10 cellular contexts compared by ENCODE assay signal in the genomic region with DNA sequence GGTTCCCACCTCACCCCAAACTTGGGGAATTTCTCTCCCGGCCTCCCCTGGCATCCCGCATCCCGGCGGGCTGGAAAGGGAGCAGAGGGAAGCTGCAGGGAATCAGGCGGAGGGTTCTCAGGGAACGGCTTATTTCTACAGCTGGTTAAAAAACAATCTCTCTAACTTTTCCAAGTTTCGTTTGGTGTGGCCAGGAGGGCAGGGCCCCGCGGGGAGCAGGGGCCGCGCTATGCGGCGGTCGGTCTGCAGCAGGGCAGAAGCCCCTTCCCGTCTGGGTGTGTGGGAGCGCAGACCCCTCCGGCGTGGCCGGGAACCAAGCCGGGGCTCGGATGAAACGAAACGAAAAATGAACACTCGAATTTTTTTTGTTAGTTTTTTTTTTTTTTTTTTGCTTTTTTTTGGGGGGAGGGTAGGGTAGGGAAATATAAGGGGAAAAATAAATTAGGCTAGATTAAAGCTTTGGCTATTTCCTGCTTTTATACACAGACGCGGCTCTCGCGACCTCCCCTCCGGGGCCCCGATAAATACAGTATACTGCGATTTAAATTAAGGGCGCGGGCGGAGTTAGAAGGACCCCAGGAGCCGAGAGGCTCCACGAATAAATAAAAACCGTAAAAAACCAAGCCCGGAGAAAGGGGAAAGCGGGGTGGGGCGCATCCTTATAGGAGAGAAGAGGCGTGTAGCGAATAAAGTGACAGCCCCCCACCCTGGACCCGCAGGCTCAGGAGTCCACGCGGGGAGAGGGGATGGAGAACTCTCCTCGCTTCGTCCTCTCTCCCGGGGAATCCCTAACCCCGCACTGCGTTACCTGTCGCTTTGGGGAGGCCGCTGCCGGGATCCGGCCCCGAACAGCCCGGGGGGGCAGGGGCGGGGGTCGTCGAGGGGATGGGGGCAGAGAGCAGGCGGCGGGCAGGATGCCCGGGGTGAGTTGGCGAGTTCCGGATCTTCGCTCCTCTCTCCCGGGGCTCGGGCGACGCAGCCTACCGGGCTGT. TPM values are rescaled to one million over a fixed set of nuclear protein-coding genes. Genes with fewer than 3 reads are reported as not detected.
A peak's percentile ranks its signal among the peaks of the same experiment; 100 is the strongest.
DNase-seq lines count a peak whose midpoint lies in the region; ATAC-seq and TF ChIP-seq lines count a peak whose summit lies in the region.
"Had no signal": no experiment of that assay in that cellular context is flagged by ENCODE, and none has a peak within 500 bp of the region (broad histone marks: within the 10 kb centered on the region; RNA-seq: fewer than 3 reads in every experiment).

No MANE protein-coding gene starts in this region.

- no peaks in the 10 kb centered on the region for H3K36me3 Mint-ChIP-seq in activated naive CD4-positive, alpha-beta T cell treated with anti-CD3 and anti-CD28 coated beads, Interleukin-2, amount 50 U/mL, for 24 hours

- H3K36me3 ChIP-seq in ascending aorta (no peaks in the 10 kb centered on the region), kidney epithelial cell (ENCODE audit: control insufficient read depth, insufficient read depth, low read length) (no peaks in the 10 kb centered on the region), tibial nerve (peaks cover 0 to 4% (median 0%) of the 10 kb centered on the region in 3 donors)
- H3K36me3 ChIP-seq: pancreas, transverse colon had no signal

- H3K4me1 ChIP-seq in ascending aorta: peaks cover 13 to 19% of the 10 kb centered on the region in 2 donors
- H3K4me1 ChIP-seq in tibial nerve: peaks cover 0 to 53% (median 10%) of the 10 kb centered on the region in 4 donors

- WGBS in tibial nerve, 2 donors: 3 to 5% methylated on average over 69 to 70 of the region's 70 CpGs

- peaks cover 29% of the 10 kb centered on the region for H3K27me3 ChIP-seq in ascending aorta
- peaks cover 63% of the 10 kb centered on the region for H3K27me3 ChIP-seq in kidney epithelial cell (ENCODE audit: control insufficient read depth, insufficient read depth, low read length)
- H3K27me3 ChIP-seq in tibial nerve: peaks cover 0 to 50% of the 10 kb centered on the region in 2 donors

- peaks cover 36% of the 10 kb centered on the region for H3K27me3 Mint-ChIP-seq in activated naive CD4-positive, alpha-beta T cell treated with anti-CD3 and anti-CD28 coated beads, Interleukin-2, amount 50 U/mL, for 24 hours

- H3K27ac Mint-ChIP-seq in activated naive CD4-positive, alpha-beta T cell treated with anti-CD3 and anti-CD28 coated beads, Interleukin-2, amount 50 U/mL, for 24 hours: no peak overlapping the region

- no peaks in the 10 kb centered on the region for H3K9me3 ChIP-seq in ascending aorta
- H3K9me3 ChIP-seq in tibial nerve: no peaks in the 10 kb centered on the region
- H3K9me3 ChIP-seq: pancreas, transverse colon had no signal

- H3K9me3 Mint-ChIP-seq in activated naive CD4-positive, alpha-beta T cell treated with anti-CD3 and anti-CD28 coated beads, Interleukin-2, amount 50 U/mL, for 24 hours: no peaks in the 10 kb centered on the region

- TF ChIP-seq EP300 in tibial nerve (IDR thresholded peaks at IDR 0.05): peak in 1 of 2 donors; percentile 42

- DNase-seq in activated naive CD4-positive, alpha-beta T cell (lab: John Stamatoyannopoulos, UW): no peak
- no peak for DNase-seq in ascending aorta (ENCODE audit: low spot score in 2 of 2)
- no peak for DNase-seq in kidney epithelial cell (ENCODE audit: low read depth)
- DNase-seq in tibial nerve (ENCODE audit: low spot score in 2 of 2): no peak
- DNase-seq in cardiac septum (ENCODE audit: low spot score): no peak
- no peak for DNase-seq in epidermal melanocyte (ENCODE audit: insufficient read length, low spot score)
- DNase-seq: transverse colon had no signal

- TF ChIP-seq CTCF in ascending aorta (IDR thresholded peaks at IDR 0.05) (no peak), kidney epithelial cell (IDR thresholded peaks at IDR 0.05; ENCODE audit: insufficient read depth, low read length, poor library complexity, severe bottlenecking) (no peak), tibial nerve (IDR thresholded peaks at IDR 0.05) (no peak)

- H3K4me1 Mint-ChIP-seq in activated naive CD4-positive, alpha-beta T cell treated with anti-CD3 and anti-CD28 coated beads, Interleukin-2, amount 50 U/mL, for 24 hours: peaks cover 14% of the 10 kb centered on the region

- no peak for TF ChIP-seq POLR2A in tibial nerve (IDR thresholded peaks at IDR 0.05)

- no peak for ATAC-seq in HG03565 (IDR thresholded peaks at IDR 0.05; ENCODE audit: unreplicated experiment)
- ATAC-seq: pancreas had no signal

- intact Hi-C loops in ascending aorta (cut with DNase I): loop anchor here (5.0 kb wide), 1 partner anchor 52 kb away; a partner anchor contains a TSS
- intact Hi-C loops in cardiac septum (cut with DNase I): loop anchor here (5.0 kb wide), 2 partner anchors 93 to 447 kb away; a partner anchor contains a TSS

- peak overlapping the region; percentile 81 for H3K4me3 Mint-ChIP-seq in activated naive CD4-positive, alpha-beta T cell treated with anti-CD3 and anti-CD28 coated beads, Interleukin-2, amount 50 U/mL, for 24 hours

- H3K27ac ChIP-seq in ascending aorta: no peak overlapping the region
- peak overlapping the region; percentile 67 to 95 (median 82) for H3K27ac ChIP-seq in tibial nerve
- H3K27ac ChIP-seq: pancreas, transverse colon had no signal

- peak overlapping the region; percentile 34 to 45 for H3K4me3 ChIP-seq in ascending aorta
- peak overlapping the region; percentile 24 for H3K4me3 ChIP-seq in kidney epithelial cell (ENCODE audit: low read depth, low read length)
- peak overlapping the region; percentile 29 to 79 (median 52) for H3K4me3 ChIP-seq in tibial nerve

RNA-seq across cellular contexts. Expression of a gene that starts 2.1 kb away (rescaled TPM):
- not detected for total RNA-seq in ascending aorta
- total RNA-seq in kidney epithelial cell: 0.08 TPM in 1 of 2 replicates, not detected in the other
- 10 to 100 TPM; 11.6 to 53.4 (median 24.8) TPM for total RNA-seq in tibial nerve
- total RNA-seq in cardiac septum: not detected
- total RNA-seq: transverse colon had no signal

RNA-seq across cellular contexts. Expression of a gene that starts 32.0 kb away (rescaled TPM):
- total RNA-seq in ascending aorta: 16.5 TPM
- total RNA-seq in kidney epithelial cell: 42.8 and 62.3 TPM in 2 replicates
- total RNA-seq in tibial nerve: 10 to 100 TPM; 16.5 to 36.8 (median 25.7) TPM
- 29.8 TPM for total RNA-seq in cardiac septum

RNA-seq across cellular contexts. Expression of a gene that starts 39.2 kb away (rescaled TPM):
- total RNA-seq in ascending aorta (60.1 TPM), kidney epithelial cell (40.8 and 48.0 TPM in 2 replicates), tibial nerve (10 to 100 TPM; 25.1 to 32.7 (median 26.6) TPM), cardiac septum (9.8 TPM)

RNA-seq across cellular contexts. Expression of a gene that starts 54.7 kb away (rescaled TPM):
- total RNA-seq in ascending aorta: 20.3 TPM
- 50.7 and 79.6 TPM in 2 replicates for total RNA-seq in kidney epithelial cell
- 10 to 100 TPM; 51.0 to 67.8 (median 62.8) TPM for total RNA-seq in tibial nerve
- total RNA-seq in cardiac septum: 30.9 TPM

Comparison
In these comparisons a context has a peak if more than half of its experiments do, and no peak if none do; other contexts are left out.
1. H3K27ac ChIP-seq: peak in tibial nerve (4 of 4); none in ascending aorta (0 of 2).
2. RNA of a gene that starts 2.1 kb away (total RNA-seq): 11.6 to 53.4 TPM in tibial nerve; 0.08 TPM in kidney epithelial cell, not detected in cardiac septum (single experiment) and not detected in ascending aorta (single experiment); every median in the first group is over 10 times any median in the second.
3. Peak in every context shown above with its lines, with median percentiles within 50 percentile points of each other: H3K4me3 ChIP-seq.